ENCODE assay signal across 9 cellular contexts in genomic region chr19:14475251-14476073, GRCh38. TPM values are rescaled to one million over a fixed set of nuclear protein-coding genes. Genes with fewer than 3 reads are reported as not detected.
DNase-seq lines count a peak whose midpoint lies in the region; ATAC-seq and TF ChIP-seq lines count a peak whose summit lies in the region.
"Had no signal": no experiment of that assay in that cellular context is flagged by ENCODE, and none has a peak within 500 bp of the region (broad histone marks: within the 10 kb centered on the region; RNA-seq: fewer than 3 reads in every experiment).

TSS of gene PTGER1 (minus strand) at chr19:14475354. CDS start at chr19:14474320, 1,034 bp downstream.

- H3K4me3 ChIP-seq in AG04449 (ENCODE audit: low read depth, low read length): peak within 1 kb of the TSS; percentile 46
- peak within 1 kb of the TSS; percentile 54 for H3K4me3 ChIP-seq in fibroblast of villous mesenchyme (ENCODE audit: low read depth, low read length)

- POLR2A ChIA-PET in AG04449 (lab: Yijun Ruan, JAX): interaction anchor here (1.4 kb wide), 1 partner anchor 42 kb away, joined by 3 read pairs; the partner anchor contains the start of gene DNAJB1

- peak; percentile 71 for ATAC-seq in stimulated activated naive CD8-positive, alpha-beta T cell treated with anti-CD3 and anti-CD28 coated beads, Interleukin-15, Interleukin-2, amounts not matched to agents 100 U/mL and 50 U/mL, for 24 hours

- TF ChIP-seq CTCF in AG04449 (IDR thresholded peaks at IDR 0.05; ENCODE audit: insufficient read depth, low read length, missing control alignments): peak; percentile 61
- peak; percentile 27 for TF ChIP-seq CTCF in GM12873 (IDR thresholded peaks at IDR 0.05; ENCODE audit: insufficient read depth, low read depth, low read length, missing control alignments)
- peak; percentile 55 for TF ChIP-seq CTCF in fibroblast of villous mesenchyme (IDR thresholded peaks at IDR 0.05; ENCODE audit: insufficient read depth, low read depth, low read length)

- CTCF ChIA-PET in AG04449 (lab: Yijun Ruan, JAX): interaction anchor here (0.6 to 1.6 kb wide), 5 partner anchors 8 to 44 kb away, joined by 3 to 5 read pairs (median 3); partner anchors contain the start of gene GIPC1

- no peak within 1 kb of the TSS for H3K27ac ChIP-seq in substantia nigra (ENCODE audit: low read depth, low read length, poor library complexity, severe bottlenecking)
- H3K27ac ChIP-seq: HL-60 had no signal

- DNase-seq in AG04449 (ENCODE audit: low read depth, low spot score) (no peak), UCSD-AML1 (lab: John Stamatoyannopoulos, UW; ENCODE audit: unreplicated experiment) (peak; percentile 51), fibroblast of villous mesenchyme (ENCODE audit: low read depth) (peak; percentile 68), substantia nigra (lab: John Stamatoyannopoulos, UW) (no peak), GDM1 (lab: John Stamatoyannopoulos, UW) (no peak)
- peak; percentile 62 for DNase-seq in stimulated activated naive CD8-positive, alpha-beta T cell treated with anti-CD3 and anti-CD28 coated beads, Interleukin-15, Interleukin-2, amounts not matched to agents 100 U/mL and 50 U/mL, for 24 hours
- DNase-seq in central memory CD4-positive, alpha-beta T cell: no peak

RNA-seq across cellular contexts. Expression of gene PTGER1, which starts in this region (rescaled TPM):
- total RNA-seq in fibroblast of villous mesenchyme: 2.6 and 3.9 TPM in 2 replicates

Comparison
In these comparisons a context has a peak if more than half of its experiments do, and no peak if none do; other contexts are left out.
1. DNase-seq: peak in UCSD-AML1 (single experiment), fibroblast of villous mesenchyme (single experiment) and stimulated activated naive CD8-positive, alpha-beta T cell treated with anti-CD3 and anti-CD28 coated beads, Interleukin-15, Interleukin-2, amounts not matched to agents 100 U/mL and 50 U/mL, for 24 hours (single experiment); none in AG04449 (single experiment), substantia nigra (0 of 49), GDM1 (single experiment) and central memory CD4-positive, alpha-beta T cell (single experiment).
2. Peak in every context shown above with its lines, with median percentiles within 50 percentile points of each other: CTCF ChIP-seq.